ENCODE assay signal across 17 cellular contexts in genomic region chr1:4468386-4468785, GRCh38.
DNase-seq lines count a peak whose midpoint lies in the region; ATAC-seq and TF ChIP-seq lines count a peak whose summit lies in the region.
"Had no signal": no experiment of that assay in that cellular context is flagged by ENCODE, and none has a peak within 500 bp of the region (broad histone marks: within the 10 kb centered on the region; RNA-seq: fewer than 3 reads in every experiment).

No MANE protein-coding gene starts in this region.

- H3K36me3 Mint-ChIP-seq in CD14-positive monocyte (no peaks in the 10 kb centered on the region), nephron progenitor cell (ENCODE audit: low read depth) (no peaks in the 10 kb centered on the region)
- H3K36me3 Mint-ChIP-seq in stimulated activated effector memory CD8-positive, alpha-beta T cell treated with anti-CD3 and anti-CD28 coated beads, Interleukin-12 subunit alpha, Interleukin-12 subunit beta, amount 100 ng/mL, for 72 hours, result no peaks in the 10 kb centered on the region
- H3K36me3 Mint-ChIP-seq: CD8-positive, alpha-beta memory T cell had no signal

- H3K9me3 Mint-ChIP-seq in CD14-positive monocyte (peaks cover 0 to 10% (median 5%) of the 10 kb centered on the region in 7 donors), nephron progenitor cell (peaks cover 4% of the 10 kb centered on the region)
- H3K9me3 Mint-ChIP-seq in stimulated activated effector memory CD8-positive, alpha-beta T cell treated with anti-CD3 and anti-CD28 coated beads, Interleukin-12 subunit alpha, Interleukin-12 subunit beta, amount 100 ng/mL, for 72 hours, result no peaks in the 10 kb centered on the region
- H3K9me3 Mint-ChIP-seq: CD4-positive, alpha-beta T cell; CD8-positive, alpha-beta memory T cell; H9 had no signal

- DNase-seq in NCI-H82 (lab: John Stamatoyannopoulos, UW), result peak; percentile 45
- DNase-seq in NCI-H82 treated with DMSO at 0.1 percent for 48 hours (lab: John Stamatoyannopoulos, UW; ENCODE audit: unreplicated experiment), result no peak
- peak; percentile 23 for DNase-seq in CD14-positive monocyte (ENCODE audit: low spot score)
- no peak for DNase-seq in nephron progenitor cell
- no peak for DNase-seq in stimulated activated effector memory CD8-positive, alpha-beta T cell treated with anti-CD3 and anti-CD28 coated beads, Interleukin-12 subunit alpha, Interleukin-12 subunit beta, amount 100 ng/mL, for 72 hours (ENCODE audit: low spot score in 2 of 2)
- no peak for DNase-seq in NCI-H345 treated with DMSO at 0.1 percent for 48 hours (lab: John Stamatoyannopoulos, UW; ENCODE audit: unreplicated experiment)
- DNase-seq: CD4-positive, alpha-beta T cell; CD8-positive, alpha-beta memory T cell; DMS 273 treated with DMSO at 0.1 percent for 48 hours; DMS79; EL; GDM1; H9 had no signal

- no peak overlapping the region for H3K4me3 Mint-ChIP-seq in CD14-positive monocyte
- no peak overlapping the region for H3K4me3 Mint-ChIP-seq in nephron progenitor cell
- H3K4me3 Mint-ChIP-seq in stimulated activated effector memory CD8-positive, alpha-beta T cell treated with anti-CD3 and anti-CD28 coated beads, Interleukin-12 subunit alpha, Interleukin-12 subunit beta, amount 100 ng/mL, for 72 hours, result no peak overlapping the region
- H3K4me3 Mint-ChIP-seq: B cell; CD4-positive, alpha-beta T cell; CD8-positive, alpha-beta memory T cell; GM23338; H9 had no signal

- H3K27ac Mint-ChIP-seq in CD14-positive monocyte (peak overlapping the region in 1 of 7 donors; percentile 33), nephron progenitor cell (peak overlapping the region; percentile 39)
- H3K27ac Mint-ChIP-seq in stimulated activated effector memory CD8-positive, alpha-beta T cell treated with anti-CD3 and anti-CD28 coated beads, Interleukin-12 subunit alpha, Interleukin-12 subunit beta, amount 100 ng/mL, for 72 hours, result no peak overlapping the region
- H3K27ac Mint-ChIP-seq: B cell; CD4-positive, alpha-beta T cell; CD8-positive, alpha-beta memory T cell; GM23338; H9 had no signal

- intact Hi-C loops in CD14-positive monocyte (cut with micrococcal nuclease), result no loop called here

- H3K4me1 Mint-ChIP-seq in CD14-positive monocyte, result no peaks in the 10 kb centered on the region
- H3K4me1 Mint-ChIP-seq in nephron progenitor cell, result no peaks in the 10 kb centered on the region
- no peaks in the 10 kb centered on the region for H3K4me1 Mint-ChIP-seq in stimulated activated effector memory CD8-positive, alpha-beta T cell treated with anti-CD3 and anti-CD28 coated beads, Interleukin-12 subunit alpha, Interleukin-12 subunit beta, amount 100 ng/mL, for 72 hours
- H3K4me1 Mint-ChIP-seq: B cell; CD8-positive, alpha-beta memory T cell; GM23338; H9 had no signal

- ATAC-seq in stimulated activated effector memory CD8-positive, alpha-beta T cell treated with anti-CD3 and anti-CD28 coated beads, Interleukin-12 subunit alpha, Interleukin-12 subunit beta, amount 100 ng/mL, for 72 hours, result peak; percentile 25
- ATAC-seq in HG03460 (IDR thresholded peaks at IDR 0.05; ENCODE audit: unreplicated experiment), result no peak
- ATAC-seq: GM23338, HCT116 had no signal

- H3K27me3 Mint-ChIP-seq in CD14-positive monocyte (ENCODE audit: low read depth in 3 of 3) (peaks cover 0 to 5% (median 3%) of the 10 kb centered on the region in 3 donors), nephron progenitor cell (ENCODE audit: low read depth, poor library complexity) (peaks cover 9% of the 10 kb centered on the region)
- H3K27me3 Mint-ChIP-seq: CD4-positive, alpha-beta T cell had no signal

- TF ChIP-seq CTCF in CD14-positive monocyte (IDR thresholded peaks at IDR 0.05) (no peak), nephron progenitor cell (IDR thresholded peaks at IDR 0.05) (no peak)

Comparison
In these comparisons a context has a peak if more than half of its experiments do, and no peak if none do; other contexts are left out.
1. DNase-seq: peak in NCI-H82 (single experiment) and CD14-positive monocyte (single experiment); none in NCI-H82 treated with DMSO at 0.1 percent for 48 hours (single experiment), nephron progenitor cell (single experiment), stimulated activated effector memory CD8-positive, alpha-beta T cell treated with anti-CD3 and anti-CD28 coated beads, Interleukin-12 subunit alpha, Interleukin-12 subunit beta, amount 100 ng/mL, for 72 hours (0 of 2) and NCI-H345 treated with DMSO at 0.1 percent for 48 hours (single experiment).